8 cellular contexts compared by ENCODE assay signal in the genomic region with DNA sequence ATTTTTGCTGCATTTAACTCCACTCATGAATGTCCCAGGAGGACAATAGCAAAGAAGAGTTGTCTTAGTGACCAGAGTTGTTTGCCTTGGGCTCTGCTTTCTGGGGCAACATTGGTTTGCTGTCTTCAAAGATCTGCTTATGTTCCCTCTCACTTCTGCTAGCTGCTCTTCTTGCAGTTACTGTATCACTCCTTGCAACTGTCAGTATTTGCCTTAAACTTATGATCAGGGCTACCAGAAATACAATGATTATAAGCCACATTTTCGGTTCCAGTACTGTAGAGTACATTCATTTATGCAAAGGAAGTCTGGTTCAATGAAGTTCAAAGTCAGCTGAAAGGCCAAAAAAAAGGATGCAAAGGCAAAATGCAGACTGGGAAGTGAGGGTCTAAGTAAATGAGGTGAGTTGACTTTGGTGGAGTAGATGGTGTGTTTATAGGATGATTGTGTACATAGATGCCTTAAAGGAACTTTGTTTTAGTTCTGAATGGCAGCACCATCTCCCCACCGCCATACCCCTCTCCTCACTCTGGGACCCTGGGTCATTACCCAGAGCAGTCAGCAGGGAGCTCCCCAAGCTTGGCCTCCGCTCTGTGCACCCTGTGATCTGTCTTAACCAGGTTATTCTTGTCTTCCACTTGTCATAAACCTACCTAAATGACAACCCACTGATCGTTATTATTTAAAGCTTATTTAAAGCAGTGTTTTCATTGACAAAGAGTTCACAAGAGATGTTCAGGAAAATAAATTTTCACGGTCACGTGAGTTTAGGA.
A peak's percentile ranks its signal among the peaks of the same experiment; 100 is the strongest.
DNase-seq lines count a peak whose midpoint lies in the region; ATAC-seq and TF ChIP-seq lines count a peak whose summit lies in the region.

No MANE protein-coding gene starts in this region.

- H3K27me3 Mint-ChIP-seq in activated CD8-positive, alpha-beta memory T cell treated with anti-CD3 and anti-CD28 coated beads, Interleukin-2, amount 10 ng/mL, durations not matched to agents 7 days and 5 days, result peaks cover 16% of the 10 kb centered on the region
- H3K27me3 Mint-ChIP-seq in progenitor cell of endocrine pancreas, result no peaks in the 10 kb centered on the region

- TF ChIP-seq CTCF in progenitor cell of endocrine pancreas (IDR thresholded peaks at IDR 0.05; ENCODE audit: unreplicated experiment), result peak; percentile 28

- H3K4me3 Mint-ChIP-seq in activated CD8-positive, alpha-beta memory T cell treated with anti-CD3 and anti-CD28 coated beads, Interleukin-2, amount 10 ng/mL, durations not matched to agents 7 days and 5 days, result no peak overlapping the region
- no peak overlapping the region for H3K4me3 Mint-ChIP-seq in progenitor cell of endocrine pancreas (ENCODE audit: low read depth)

- H3K27ac Mint-ChIP-seq in activated CD8-positive, alpha-beta memory T cell treated with anti-CD3 and anti-CD28 coated beads, Interleukin-2, amount 10 ng/mL, durations not matched to agents 7 days and 5 days, result no peak overlapping the region
- H3K27ac Mint-ChIP-seq in progenitor cell of endocrine pancreas, result no peak overlapping the region

- peak; percentile 75 for ATAC-seq in HG02798 (IDR thresholded peaks at IDR 0.05; ENCODE audit: poor library complexity, unreplicated experiment)
- ATAC-seq in activated CD8-positive, alpha-beta memory T cell treated with anti-CD3 and anti-CD28 coated beads, Interleukin-2, amount 10 ng/mL, durations not matched to agents 7 days and 5 days, result peak; percentile 61

- no peaks in the 10 kb centered on the region for H3K36me3 Mint-ChIP-seq in activated CD8-positive, alpha-beta memory T cell treated with anti-CD3 and anti-CD28 coated beads, Interleukin-2, amount 10 ng/mL, durations not matched to agents 7 days and 5 days
- H3K36me3 Mint-ChIP-seq in progenitor cell of endocrine pancreas (ENCODE audit: insufficient read depth), result no peaks in the 10 kb centered on the region

- DNase-seq in NCI-H510A treated with DMSO at 0.1 percent for 48 hours (lab: John Stamatoyannopoulos, UW) (peak; percentile 40), NCI-H510A (lab: John Stamatoyannopoulos, UW) (no peak), progenitor cell of endocrine pancreas (ENCODE audit: low spot score, unreplicated experiment) (no peak), NCI-H345 (lab: John Stamatoyannopoulos, UW) (no peak), superior temporal gyrus (ENCODE audit: extremely low spot score) (no peak), HuH-7.5 (ENCODE audit: low spot score) (no peak)
- DNase-seq in activated CD8-positive, alpha-beta memory T cell treated with anti-CD3 and anti-CD28 coated beads, Interleukin-2, amount 10 ng/mL, durations not matched to agents 7 days and 5 days, result no peak

- peaks cover 2% of the 10 kb centered on the region for H3K4me1 Mint-ChIP-seq in activated CD8-positive, alpha-beta memory T cell treated with anti-CD3 and anti-CD28 coated beads, Interleukin-2, amount 10 ng/mL, durations not matched to agents 7 days and 5 days
- no peaks in the 10 kb centered on the region for H3K4me1 Mint-ChIP-seq in progenitor cell of endocrine pancreas (ENCODE audit: low read depth)

- H3K9me3 Mint-ChIP-seq in activated CD8-positive, alpha-beta memory T cell treated with anti-CD3 and anti-CD28 coated beads, Interleukin-2, amount 10 ng/mL, durations not matched to agents 7 days and 5 days (ENCODE audit: low read depth), result no peaks in the 10 kb centered on the region
- H3K9me3 Mint-ChIP-seq in progenitor cell of endocrine pancreas (ENCODE audit: low read depth), result no peaks in the 10 kb centered on the region

- CTCF ChIA-PET in activated CD8-positive, alpha-beta memory T cell treated with anti-CD3 and anti-CD28 coated beads, Interleukin-2, amount 10 ng/mL, durations not matched to agents 7 days and 5 days (lab: Charles Lee), result interaction anchor here (1.0 kb wide), 1 partner anchor 450 kb away, joined by 4 read pairs; no protein-coding TSS in a partner anchor
